Comparison of ENCODE assay signal across 28 cellular contexts in genomic region chr1:84398175-84398574, GRCh38. TPM values are rescaled to one million over a fixed set of nuclear protein-coding genes. Genes with fewer than 3 reads are reported as not detected.
DNase-seq lines count a peak whose midpoint lies in the region; ATAC-seq, FAIRE-seq and TF ChIP-seq lines count a peak whose summit lies in the region.
"Had no signal": no experiment of that assay in that cellular context is flagged by ENCODE, and none has a peak within 500 bp of the region (broad histone marks: within the 10 kb centered on the region; RNA-seq: fewer than 3 reads in every experiment).

Gene DNASE2B, plus strand, starts transcription at chr1:84398484. Its CDS starts 81 bp downstream, at chr1:84398565.

- H2BK12ac ChIP-seq in neuronal stem cell (ENCODE audit: low read length): no peak within 1 kb of the TSS

- no peak within 1 kb of the TSS for H3K18ac ChIP-seq in neuronal stem cell (ENCODE audit: low read length)

- no peak within 1 kb of the TSS for H2BK5ac ChIP-seq in neuronal stem cell (ENCODE audit: low read length)

- H2BK120ac ChIP-seq in neuronal stem cell (ENCODE audit: low read depth, low read length): no peak within 1 kb of the TSS

- H2AFZ ChIP-seq in HepG2 (ENCODE audit: low read length) (no peak within 1 kb of the TSS), neuronal stem cell (ENCODE audit: low read length) (peak within 1 kb of the TSS; percentile 74)
- H2AFZ ChIP-seq: GM23248 had no signal

- H3K27me3 ChIP-seq in HepG2 (ENCODE audit: control insufficient read depth in 1 of 2, insufficient read depth in 2 of 2, low read length in 2 of 2) (no peaks in the 10 kb centered on the region), right lobe of liver (no peaks in the 10 kb centered on the region), neuronal stem cell (ENCODE audit: control insufficient read depth in 3 of 3, insufficient read depth in 3 of 3, low read depth in 1 of 3, low read length in 3 of 3) (no peaks in the 10 kb centered on the region), stomach (no peaks in the 10 kb centered on the region)
- H3K27me3 ChIP-seq: SJSA1 had no signal

- CTCF ChIA-PET in HepG2 (lab: Yijun Ruan, JAX; ENCODE audit: low intra/inter-chr PET ratio, low total read pairs): no interaction called here

- DNase-seq in HepG2 (ENCODE audit: low spot score): no peak
- DNase-seq in right lobe of liver: no peak
- no peak for DNase-seq in neuronal stem cell (ENCODE audit: low spot score)
- no peak for DNase-seq in stomach
- no peak for DNase-seq in iPS-NIHi11 (ENCODE audit: low spot score)
- no peak for DNase-seq in NCI-H1417 treated with DMSO at 0.1 percent for 48 hours (lab: John Stamatoyannopoulos, UW)
- no peak for DNase-seq in NCI-H510A treated with DMSO at 0.1 percent for 48 hours (lab: John Stamatoyannopoulos, UW)
- DNase-seq: 8988T, Calu3, GM23248, HCEC 1CT, KBM-7, MV-4-11, NCI-H1105, NCI-H146, NCI-H1930, NCI-H2107, NCI-H526, NCI-H82, Right ventricle myocardium superior, RPMI8226 had no signal

- TF ChIP-seq EP300 in HepG2 (IDR thresholded peaks at IDR 0.05; ENCODE audit: low read depth in 2 of 2, low read length in 2 of 2) (no peak), HepG2 (CRISPR knock-in tag; IDR thresholded peaks at IDR 0.05; ENCODE audit: borderline replicate concordance) (no peak), stomach (IDR thresholded peaks at IDR 0.05) (no peak)

- H4K8ac ChIP-seq in neuronal stem cell (ENCODE audit: low read depth, low read length): no peak within 1 kb of the TSS

- no peak within 1 kb of the TSS for H3K4ac ChIP-seq in neuronal stem cell (ENCODE audit: low read length)

- H3K27me3 Mint-ChIP-seq in brain: no peaks in the 10 kb centered on the region

- H4K20me1 ChIP-seq in HepG2 (ENCODE audit: insufficient read depth, low read length): no peaks in the 10 kb centered on the region

- FAIRE-seq in HepG2 (lab: Jason Lieb, UNC): no peak
- FAIRE-seq: GM18507 had no signal

- no peak within 1 kb of the TSS for H3K4me3 ChIP-seq in HepG2 (replicated peaks in 1 of 3; ENCODE audit: insufficient read depth in 1 of 3, low read depth in 2 of 3, low read length in 3 of 3)
- H3K4me3 ChIP-seq in right lobe of liver: no peak within 1 kb of the TSS
- H3K4me3 ChIP-seq in neuronal stem cell (ENCODE audit: low read length in 2 of 2): no peak within 1 kb of the TSS
- no peak within 1 kb of the TSS for H3K4me3 ChIP-seq in stomach
- H3K4me3 ChIP-seq: GM23248, SJSA1 had no signal

- POLR2A ChIA-PET in HepG2 (lab: Yijun Ruan, JAX): no interaction called here

- BruUV-seq in HepG2 (replicated peaks; lab: Mats Ljungman, UMichigan): no TSS peak

- peak within 1 kb of the TSS in 1 of 5 experiments; percentile 2 for H3K4me3 Mint-ChIP-seq in brain

- in situ Hi-C loops in HepG2 (cut with HindIII; ENCODE audit: extremely low pct_ligation_motif_present, low pct_unique_long_range_greater_than_20kb): no loop called here

- no peak within 1 kb of the TSS for H4K91ac ChIP-seq in neuronal stem cell (ENCODE audit: low read depth, low read length, poor library complexity)

- 29% methylated on average over 6 of the region's 6 CpGs for WGBS in HepG2 (ENCODE audit: low lambda C conversion rate)
- WGBS in right lobe of liver (ENCODE audit: insufficient coverage, low coverage, low lambda C conversion rate, missing lambda C conversion rate): 90% methylated on average over 6 of the region's 6 CpGs
- no CpG with 5 or more reads among the region's 6 CpGs for WGBS in neuronal stem cell (ENCODE audit: extremely low coverage in 2 of 2, insufficient read length in 2 of 2, insufficient replicate concordance in 1 of 2), 2 donors
- 90 to 95% (median 94%) methylated on average over 6 of the region's 6 CpGs for WGBS in stomach, 5 donors

- H2BK15ac ChIP-seq in neuronal stem cell (ENCODE audit: low read length): no peak within 1 kb of the TSS

- H3K9me3 ChIP-seq in HepG2 (ENCODE audit: low read length): no peaks in the 10 kb centered on the region
- H3K9me3 ChIP-seq in right lobe of liver: no peaks in the 10 kb centered on the region
- H3K9me3 ChIP-seq in neuronal stem cell (replicated peaks in 1 of 2; ENCODE audit: control insufficient read depth in 2 of 2, insufficient read depth in 1 of 2, low read depth in 1 of 2, low read length in 2 of 2): no peaks in the 10 kb centered on the region
- H3K9me3 ChIP-seq in stomach: no peaks in the 10 kb centered on the region
- H3K9me3 ChIP-seq: SJSA1 had no signal

- no peak for TF ChIP-seq RAD21 in HepG2 (CRISPR knock-in tag; IDR thresholded peaks at IDR 0.05)

- TF ChIP-seq CTCF in HepG2 (CRISPR knock-in tag; IDR thresholded peaks at IDR 0.05) (no peak), right lobe of liver (IDR thresholded peaks at IDR 0.05) (no peak), brain (conservative IDR thresholded peaks at IDR 0.05) (no peak), stomach (IDR thresholded peaks at IDR 0.05) (no peak)

- H3K4me1 ChIP-seq in HepG2 (ENCODE audit: insufficient read depth, low read length) (no peaks in the 10 kb centered on the region), right lobe of liver (no peaks in the 10 kb centered on the region), neuronal stem cell (ENCODE audit: control insufficient read depth in 2 of 2, insufficient read depth in 1 of 2, low read depth in 1 of 2, low read length in 2 of 2) (peaks cover 0 to 1% of the 10 kb centered on the region in 2 donors), stomach (no peaks in the 10 kb centered on the region)
- H3K4me1 ChIP-seq: SJSA1 had no signal

- H3K9me3 Mint-ChIP-seq in brain: no peaks in the 10 kb centered on the region

- H3K27ac ChIP-seq in HepG2 (ENCODE audit: extremely low read length, insufficient read depth, low read length) (no peak within 1 kb of the TSS), right lobe of liver (no peak within 1 kb of the TSS), neuronal stem cell (replicated peaks; ENCODE audit: low read length) (no peak within 1 kb of the TSS), stomach (no peak within 1 kb of the TSS)
- H3K27ac ChIP-seq: GM23248, SJSA1 had no signal

- intact Hi-C loops in HepG2 (cut with micrococcal nuclease; ENCODE audit: unreplicated experiment): no loop called here
- intact Hi-C loops in right lobe of liver (cut with DNase I): no loop called here
- intact Hi-C loops in stomach (cut with DNase I; ENCODE audit: low total_unique reads): no loop called here

- no peaks in the 10 kb centered on the region for H3K79me1 ChIP-seq in neuronal stem cell (ENCODE audit: low read depth, low read length)

- H3K79me2 ChIP-seq in HepG2 (ENCODE audit: insufficient read depth, low read length): no peaks in the 10 kb centered on the region

- H3K36me3 ChIP-seq in HepG2 (replicated peaks in 1 of 2; ENCODE audit: control insufficient read depth in 1 of 2, insufficient read depth in 2 of 2, low read length in 2 of 2) (no peaks in the 10 kb centered on the region), right lobe of liver (no peaks in the 10 kb centered on the region), neuronal stem cell (replicated peaks in 1 of 2; ENCODE audit: control insufficient read depth in 2 of 2, insufficient read depth in 2 of 2, low read length in 2 of 2) (no peaks in the 10 kb centered on the region), stomach (no peaks in the 10 kb centered on the region)
- H3K36me3 ChIP-seq: SJSA1 had no signal

- H3K27ac Mint-ChIP-seq in brain: peak within 1 kb of the TSS; percentile 2 to 88 (median 63)

- H3K14ac ChIP-seq in neuronal stem cell (ENCODE audit: low read length): no peak within 1 kb of the TSS

- no peak for TF ChIP-seq POLR2A in HepG2 (IDR thresholded peaks at IDR 0.05; ENCODE audit: insufficient read depth in 1 of 2, low read depth in 2 of 2, low read length in 2 of 2)
- no peak for TF ChIP-seq POLR2A in right lobe of liver (IDR thresholded peaks at IDR 0.05)
- no peak for TF ChIP-seq POLR2A in stomach (IDR thresholded peaks at IDR 0.05)

- H3K9ac ChIP-seq in HepG2 (ENCODE audit: insufficient read depth, low read depth, low read length): no peak within 1 kb of the TSS
- H3K9ac ChIP-seq in neuronal stem cell (ENCODE audit: low read depth, low read length, poor library complexity): no peak within 1 kb of the TSS
- H3K9ac ChIP-seq: GM23248 had no signal

- peaks cover 21% of the 10 kb centered on the region for H3K4me1 Mint-ChIP-seq in brain

- no peak within 1 kb of the TSS for H2AK5ac ChIP-seq in neuronal stem cell (ENCODE audit: low read depth, low read length)

- no peak within 1 kb of the TSS for H3K23ac ChIP-seq in neuronal stem cell (ENCODE audit: low read depth, low read length, poor library complexity)

- no peak for ATAC-seq in HepG2
- no peak for ATAC-seq in right lobe of liver

- H3K4me2 ChIP-seq in HepG2 (ENCODE audit: low read depth, low read length) (no peak within 1 kb of the TSS), neuronal stem cell (ENCODE audit: insufficient read depth, low read length, poor library complexity, severe bottlenecking) (no peak within 1 kb of the TSS)

- H3K36me3 Mint-ChIP-seq in brain: no peaks in the 10 kb centered on the region

RNA-seq across cellular contexts. Expression of gene DNASE2B, which starts in this region (rescaled TPM):
- total RNA-seq in HepG2 (2016; rRNA removed; fragmentation: Illumina TruSeq; extraction: Trizol): not detected in 2 replicates
- not detected in 2 replicates for total RNA-seq in HepG2 (2016; cell fraction: cytosol; rRNA removed; fragmentation: Illumina TruSeq; extraction: Trizol; ENCODE audit: low read depth)
- total RNA-seq in HepG2 (2016; cell fraction: insoluble cytoplasmic fraction; rRNA removed; fragmentation: Illumina TruSeq; extraction: Trizol): not detected in 2 replicates
- total RNA-seq in HepG2 (2016; cell fraction: membrane; rRNA removed; fragmentation: Illumina TruSeq; extraction: Trizol): not detected in 2 replicates
- total RNA-seq in HepG2 (2016; cell fraction: nucleus; rRNA removed; fragmentation: Illumina TruSeq; extraction: Trizol): not detected in 2 replicates
- not detected in 2 replicates for polyA plus RNA-seq in HepG2 (2011; rRNA removed)
- not detected in 2 replicates for polyA plus RNA-seq in HepG2 (2011; cell fraction: cytosol; rRNA removed)
- not detected in 2 replicates for polyA plus RNA-seq in HepG2 (2011; cell fraction: nucleus; rRNA removed)
- polyA plus RNA-seq in HepG2 (2012): not detected in 2 replicates
- polyA plus RNA-seq in HepG2 (2016; cell fraction: cytosol; fragmentation: Illumina TruSeq; extraction: Trizol; ENCODE audit: low read depth): not detected in 2 replicates
- not detected in 2 replicates for polyA plus RNA-seq in HepG2 (2016; cell fraction: insoluble cytoplasmic fraction; fragmentation: Illumina TruSeq; extraction: Trizol; ENCODE audit: low read depth)
- not detected in 2 replicates for polyA plus RNA-seq in HepG2 (2016; cell fraction: membrane; fragmentation: Illumina TruSeq; extraction: Trizol; ENCODE audit: low read depth)
- polyA plus RNA-seq in HepG2 (2016; cell fraction: nucleus; fragmentation: Illumina TruSeq; extraction: Trizol; ENCODE audit: insufficient read depth, low read depth): not detected in 2 replicates
- polyA minus RNA-seq in HepG2 (2011; rRNA and poly(A)+ RNA removed; ENCODE audit: low replicate concordance): not detected in 2 replicates
- not detected in 2 replicates for polyA minus RNA-seq in HepG2 (2011; cell fraction: cytosol; rRNA and poly(A)+ RNA removed)
- polyA minus RNA-seq in HepG2 (2011; cell fraction: nucleus; rRNA and poly(A)+ RNA removed): not detected in 2 replicates
- under 1 TPM in 3 of 6 experiments, not detected in 3; 0.17 to 0.25 (median 0.25) TPM for total RNA-seq in right lobe of liver
- not detected for polyA plus RNA-seq in brain (ENCODE audit: insufficient read depth, low read depth, low replicate concordance)
- 0.10 TPM for polyA plus RNA-seq in neuronal stem cell (2013, experiment 1 of 2)
- 0.18 TPM for polyA plus RNA-seq in neuronal stem cell (2013, experiment 2 of 2)
- total RNA-seq in stomach: not detected
- polyA plus RNA-seq in stomach: under 1 TPM; 0.20 to 0.92 (median 0.25) TPM
- total RNA-seq: Calu3, GM23248, HT-29, LHCN-M2, MCF 10A, Right ventricle myocardium superior, SJSA1 had no signal
- polyA plus RNA-seq: BJ, GM23248 had no signal
